In the genomic region with DNA sequence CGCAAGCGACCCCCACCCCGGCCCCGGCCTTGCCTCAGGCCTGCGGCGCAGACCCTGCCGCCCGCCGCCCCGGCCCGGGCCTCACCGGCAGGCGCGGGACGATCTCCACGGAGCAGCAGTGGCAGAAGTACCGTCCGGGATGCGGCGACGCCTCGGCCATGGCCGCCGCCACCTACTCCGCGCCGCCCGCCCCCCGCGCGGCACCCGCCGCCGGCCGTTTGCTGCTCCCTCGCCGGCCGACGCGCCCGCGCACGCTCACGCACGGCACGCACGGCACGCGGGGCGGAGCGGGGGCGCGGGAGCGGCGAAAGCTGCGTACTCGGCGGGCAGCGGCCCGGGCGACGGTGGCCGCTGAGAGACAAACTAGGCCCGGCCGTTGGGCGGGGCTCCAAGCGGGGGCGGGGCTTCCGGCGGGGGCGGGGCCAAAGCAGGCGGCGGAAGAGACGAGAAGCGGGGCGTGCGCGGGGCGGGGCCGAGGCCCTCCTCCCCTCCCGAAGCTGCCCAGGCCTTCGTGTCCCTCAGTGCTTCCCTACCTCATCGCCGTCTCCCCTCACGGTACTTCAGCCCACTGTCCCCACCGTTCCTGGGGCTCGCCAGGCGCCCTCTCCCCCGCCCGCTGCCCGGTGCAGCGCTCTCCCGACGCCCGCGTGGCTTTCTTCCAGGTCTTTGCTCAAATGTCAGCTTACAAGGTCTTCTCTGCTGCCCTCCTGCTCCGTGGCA, we compare ENCODE assay signal across 8 cellular contexts. TPM values are rescaled to one million over a fixed set of nuclear protein-coding genes. Genes with fewer than 3 reads are reported as not detected.
DNase-seq lines count a peak whose midpoint lies in the region; ATAC-seq lines count a peak whose summit lies in the region.

A gene (minus strand): TSS at position 253 of the 720 bp plus-strand sequence. CDS start 93 bp downstream, at position 160.

- H3K4me1 ChIP-seq in effector memory CD4-positive, alpha-beta T cell (ENCODE audit: control insufficient read depth, insufficient read depth, low read length, poor library complexity, severe bottlenecking): peaks cover 38% of the 10 kb centered on the region

- ATAC-seq in GM19438 (IDR thresholded peaks at IDR 0.05; ENCODE audit: low read depth, unreplicated experiment): peak; percentile 46

- CTCF ChIA-PET in activated CD8-positive, alpha-beta memory T cell treated with anti-CD3 and anti-CD28 coated beads for 36 hours (lab: Charles Lee): interaction anchor here (0.8 to 1.9 kb wide), 4 partner anchors 57 to 131 kb away, joined by 3 to 14 read pairs (median 3); no protein-coding TSS in a partner anchor

- no peaks in the 10 kb centered on the region for H3K27me3 ChIP-seq in effector memory CD4-positive, alpha-beta T cell (replicated peaks; ENCODE audit: control insufficient read depth, insufficient read depth, low read length, poor library complexity, severe bottlenecking)

- peak within 1 kb of the TSS; percentile 94 for H3K27ac ChIP-seq in effector memory CD4-positive, alpha-beta T cell (ENCODE audit: insufficient read depth, low read length, poor library complexity, severe bottlenecking)

- peak within 1 kb of the TSS; percentile 91 for H3K4me3 ChIP-seq in effector memory CD4-positive, alpha-beta T cell (ENCODE audit: insufficient read depth, low read depth, low read length, poor library complexity, severe bottlenecking)

- DNase-seq in C1 segment of cervical spinal cord (lab: John Stamatoyannopoulos, UW) (peak; percentile 64 to 96 (median 88)), HT-29 (ENCODE audit: low spot score) (peak; percentile 81), medulla oblongata (ENCODE audit: extremely low spot score) (peak; percentile 88)
- DNase-seq in NK-92 treated with Interleukin-12 subunit alpha and Interleukin-12 subunit beta, amount 100 ng/mL, for 24 hours (lab: John Stamatoyannopoulos, UW): peak; percentile 88
- peak; percentile 87 to 95 (median 92) for DNase-seq in effector memory CD4-positive, alpha-beta T cell
- peak; percentile 89 to 96 (median 94) for DNase-seq in stimulated activated CD4-positive, alpha-beta T cell treated with anti-CD3 and anti-CD28 coated beads, TNF-alpha, amount 100 ng/mL, for 48 hours (ENCODE audit: low read depth in 3 of 3)

- POLR2A ChIA-PET in activated CD8-positive, alpha-beta memory T cell treated with anti-CD3 and anti-CD28 coated beads for 36 hours (lab: Charles Lee): interaction anchor here (0.7 to 1.9 kb wide), 4 partner anchors 14 to 91 kb away, joined by 4 to 17 read pairs (median 7); a partner anchor contains a TSS

- peaks cover 6% of the 10 kb centered on the region for H3K36me3 ChIP-seq in effector memory CD4-positive, alpha-beta T cell (ENCODE audit: control insufficient read depth, insufficient read depth, low read length)

- H3K9me3 ChIP-seq in effector memory CD4-positive, alpha-beta T cell (ENCODE audit: control insufficient read depth, low read length): no peaks in the 10 kb centered on the region

RNA-seq across cellular contexts. Expression of the gene that starts here (rescaled TPM):
- 123 TPM in 2 replicates for total RNA-seq in HT-29 (2014; rRNA removed; shearing (Covaris generic))
- total RNA-seq in activated CD8-positive, alpha-beta memory T cell treated with anti-CD3 and anti-CD28 coated beads for 36 hours: 100 to 1,000 TPM; 104 to 110 TPM

Comparison
In these comparisons a context has a peak if more than half of its experiments do, and no peak if none do; other contexts are left out.
1. Peak in every context shown above with its lines: DNase-seq, ATAC-seq, H3K4me3 ChIP-seq and H3K27ac ChIP-seq.